13 cellular contexts compared by ENCODE assay signal in the genomic region with DNA sequence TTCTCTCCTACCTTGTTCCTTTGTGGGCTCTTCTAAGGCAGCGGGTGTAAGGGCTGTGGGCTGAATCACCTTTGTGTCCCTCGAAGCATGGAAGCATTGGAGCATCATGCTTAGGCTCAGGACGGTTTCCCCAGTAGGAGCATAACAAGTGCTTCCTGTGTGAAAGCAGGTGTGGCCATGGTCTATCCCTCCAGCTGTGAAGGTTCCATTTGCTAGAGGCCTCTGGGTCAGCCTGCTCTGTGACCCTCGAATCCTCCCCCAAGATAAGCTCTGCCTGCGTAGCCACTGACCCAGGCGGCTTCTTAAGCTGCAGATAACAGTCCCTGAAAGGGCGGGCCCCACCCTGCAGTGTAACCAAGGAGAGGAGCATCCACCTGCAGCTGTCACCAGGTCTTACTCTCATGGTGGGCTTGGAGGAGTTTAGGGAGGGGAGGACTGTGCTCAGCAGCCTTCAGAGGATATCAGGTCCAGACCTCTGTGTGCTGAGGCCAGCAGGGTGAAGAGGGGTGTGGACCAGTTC. TPM values are rescaled to one million over a fixed set of nuclear protein-coding genes. Genes with fewer than 3 reads are reported as not detected.
DNase-seq lines count a peak whose midpoint lies in the region; ATAC-seq and TF ChIP-seq lines count a peak whose summit lies in the region.
"Had no signal": no experiment of that assay in that cellular context is flagged by ENCODE, and none has a peak within 500 bp of the region (broad histone marks: within the 10 kb centered on the region; RNA-seq: fewer than 3 reads in every experiment).

No MANE protein-coding gene starts in this region.

- peak; percentile 50 for ATAC-seq in GM19397 (IDR thresholded peaks at IDR 0.05; ENCODE audit: unreplicated experiment)
- ATAC-seq in GM19324 (IDR thresholded peaks at IDR 0.05; ENCODE audit: low FRiP score, unreplicated experiment): no peak
- ATAC-seq: activated CD8-positive, alpha-beta memory T cell treated with anti-CD3 and anti-CD28 coated beads, Interleukin-2, amount 10 ng/mL, durations not matched to agents 7 days and 5 days; naive thymus-derived CD8-positive, alpha-beta T cell; T-cell had no signal

- intact Hi-C loops in lower leg skin (cut with DNase I; ENCODE audit: low total_unique reads): no loop called here

- H3K27ac ChIP-seq in esophagus (ENCODE audit: low read depth in 2 of 2, low read length in 1 of 2) (peak overlapping the region; percentile 9 to 96), skin epidermis (peak overlapping the region in 15 of 21 experiments; percentile 62 to 91 (median 85))
- H3K27ac ChIP-seq: brain microvascular endothelial cell had no signal

- 0 out of 2 replicates have a peak, but pooled peaks have one; percentile 36 for TF ChIP-seq EP300 in Ishikawa (IDR thresholded peaks at IDR 0.05; ENCODE audit: borderline replicate concordance)

- 75 to 83% methylated on average over 7 of the region's 7 CpGs for WGBS in esophagus, 2 donors
- WGBS in lower leg skin, 2 donors: 81 to 82% methylated on average over 7 of the region's 7 CpGs

- H3K4me3 ChIP-seq in esophagus (ENCODE audit: low read depth in 1 of 2, low read length in 2 of 2) (no peak overlapping the region), skin epidermis (no peak overlapping the region), lower leg skin (ENCODE audit: low read depth, poor library complexity, severe bottlenecking) (no peak overlapping the region)

- no peaks in the 10 kb centered on the region for H3K9me3 ChIP-seq in esophagus (ENCODE audit: control insufficient read depth in 2 of 2, insufficient read depth in 1 of 2, low read depth in 1 of 2, low read length in 1 of 2)

- no peak for TF ChIP-seq POLR2A in lower leg skin (IDR thresholded peaks at IDR 0.05)

- no peak for TF ChIP-seq CTCF in lower leg skin (IDR thresholded peaks at IDR 0.05)

- H3K4me1 ChIP-seq in esophagus (ENCODE audit: control insufficient read depth in 2 of 2, insufficient read depth in 2 of 2, low read length in 1 of 2): peaks cover 42 to 61% of the 10 kb centered on the region in 2 donors

- no peak for TF ChIP-seq RAD21 in Ishikawa (IDR thresholded peaks at IDR 0.05; ENCODE audit: low read depth)

- DNase-seq in amygdala (lab: John Stamatoyannopoulos, UW) (no peak), iPS-NIHi7 (ENCODE audit: extremely low spot score) (no peak), lower leg skin (ENCODE audit: low spot score in 2 of 2) (no peak)
- DNase-seq: activated CD8-positive, alpha-beta memory T cell treated with anti-CD3 and anti-CD28 coated beads, Interleukin-2, amount 10 ng/mL, durations not matched to agents 7 days and 5 days; brain microvascular endothelial cell; naive thymus-derived CD8-positive, alpha-beta T cell; NCI-H774; T-cell had no signal

- peaks cover 0 to 2% of the 10 kb centered on the region in 2 donors for H3K36me3 ChIP-seq in esophagus (ENCODE audit: control insufficient read depth in 2 of 2, insufficient read depth in 2 of 2, low read length in 1 of 2)

- no peaks in the 10 kb centered on the region for H3K27me3 ChIP-seq in esophagus (ENCODE audit: control insufficient read depth in 1 of 2, insufficient read depth in 2 of 2, low read length in 2 of 2)
- H3K27me3 ChIP-seq: brain microvascular endothelial cell had no signal

TF ChIP-seq in Ishikawa, 13 proteins besides CTCF, POLR2A, EP300 and RAD21:
- TF ChIP-seq EGR1 (IDR thresholded peaks at IDR 0.05) (no peak), TCF12 (IDR thresholded peaks at IDR 0.05; ENCODE audit: low read depth) (no peak), TAF1 (IDR thresholded peaks at IDR 0.05; ENCODE audit: low read depth) (no peak)
- TF ChIP-seq, protein P1, sequence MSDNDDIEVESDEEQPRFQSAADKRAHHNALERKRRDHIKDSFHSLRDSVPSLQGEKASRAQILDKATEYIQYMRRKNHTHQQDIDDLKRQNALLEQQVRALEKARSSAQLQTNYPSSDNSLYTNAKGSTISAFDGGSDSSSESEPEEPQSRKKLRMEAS (IDR thresholded peaks at IDR 0.05): peak; percentile 19; the same call in 1 of the 2 replicates

RNA-seq across cellular contexts. Expression of a gene that starts 8.4 kb away (rescaled TPM):
- 10 to 100 TPM; 29.9 to 37.3 TPM for polyA plus RNA-seq in esophagus
- 100 to 1,000 TPM in 3 of 4 donors, 10 to 100 TPM in 1; 62.9 to 127 (median 115) TPM for total RNA-seq in lower leg skin

RNA-seq across cellular contexts. Expression of a gene that starts 50.0 kb away (rescaled TPM):
- 1,000 to 10,000 TPM; 2,283 to 4,187 TPM for polyA plus RNA-seq in esophagus
- 1,000 to 10,000 TPM; 2,497 to 4,490 (median 3,854) TPM for total RNA-seq in lower leg skin
